ENCODE assay signal across 11 cellular contexts in genomic region chr17:19341641-19342610, GRCh38. TPM values are rescaled to one million over a fixed set of nuclear protein-coding genes. Genes with fewer than 3 reads are reported as not detected.
A peak's percentile ranks its signal among the peaks of the same experiment; 100 is the strongest.
DNase-seq lines count a peak whose midpoint lies in the region; ATAC-seq and TF ChIP-seq lines count a peak whose summit lies in the region.
"Had no signal": no experiment of that assay in that cellular context is flagged by ENCODE, and none has a peak within 500 bp of the region (broad histone marks: within the 10 kb centered on the region; RNA-seq: fewer than 3 reads in every experiment).

No MANE protein-coding gene starts in this region.

- peak overlapping the region; percentile 75 for H3K27ac Mint-ChIP-seq in progenitor cell of endocrine pancreas
- H3K27ac Mint-ChIP-seq: activated CD4-positive, alpha-beta T cell treated with anti-CD3 and anti-CD28 coated beads for 36 hours had no signal

- H3K4me3 ChIP-seq in DND-41 (ENCODE audit: low read depth in 1 of 2, low read length in 2 of 2): no peak overlapping the region
- H3K4me3 ChIP-seq in fibroblast of pulmonary artery (replicated peaks; ENCODE audit: low read depth, low read length): no peak overlapping the region
- no peak overlapping the region for H3K4me3 ChIP-seq in brain microvascular endothelial cell (ENCODE audit: low read depth, low read length)
- H3K4me3 ChIP-seq: heart right ventricle had no signal

- peaks cover 10% of the 10 kb centered on the region for H3K4me1 Mint-ChIP-seq in progenitor cell of endocrine pancreas (ENCODE audit: low read depth)
- H3K4me1 Mint-ChIP-seq: activated CD4-positive, alpha-beta T cell treated with anti-CD3 and anti-CD28 coated beads for 36 hours had no signal

- H3K27me3 ChIP-seq in DND-41 (ENCODE audit: insufficient read depth, low read length, poor library complexity): peaks cover 6% of the 10 kb centered on the region
- H3K27me3 ChIP-seq in brain microvascular endothelial cell (replicated peaks): no peaks in the 10 kb centered on the region
- H3K27me3 ChIP-seq: heart right ventricle had no signal

- H3K9me3 Mint-ChIP-seq in progenitor cell of endocrine pancreas (ENCODE audit: low read depth): no peaks in the 10 kb centered on the region

- H3K4me3 Mint-ChIP-seq in progenitor cell of endocrine pancreas (ENCODE audit: low read depth): no peak overlapping the region
- H3K4me3 Mint-ChIP-seq: activated CD4-positive, alpha-beta T cell treated with anti-CD3 and anti-CD28 coated beads for 36 hours had no signal

- H3K9ac ChIP-seq in DND-41 (ENCODE audit: low read depth, low read length): no peak overlapping the region

- TF ChIP-seq CTCF in DND-41 (IDR thresholded peaks at IDR 0.05; ENCODE audit: borderline replicate concordance, extremely low read depth, low read length, poor library complexity, severe bottlenecking) (no peak), fibroblast of pulmonary artery (IDR thresholded peaks at IDR 0.05; ENCODE audit: low read length, missing control alignments) (no peak), progenitor cell of endocrine pancreas (IDR thresholded peaks at IDR 0.05; ENCODE audit: unreplicated experiment) (no peak), brain microvascular endothelial cell (IDR thresholded peaks at IDR 0.05; ENCODE audit: low read depth, low read length, missing control alignments) (no peak)

- H3K79me2 ChIP-seq in DND-41 (ENCODE audit: insufficient read depth, low read length): no peaks in the 10 kb centered on the region

- H2AFZ ChIP-seq in DND-41 (ENCODE audit: low read depth, low read length): no peak overlapping the region

- peaks cover 42% of the 10 kb centered on the region for H4K20me1 ChIP-seq in DND-41 (ENCODE audit: insufficient read depth, low read length)

- no peaks in the 10 kb centered on the region for H3K4me1 ChIP-seq in DND-41 (ENCODE audit: insufficient read depth, low read length)

- no peak overlapping the region for H3K4me2 ChIP-seq in DND-41 (ENCODE audit: insufficient read depth, low read length)

- H3K27ac ChIP-seq in DND-41 (ENCODE audit: low read length) (no peak overlapping the region), brain microvascular endothelial cell (no peak overlapping the region)
- H3K27ac ChIP-seq: heart right ventricle had no signal

- H3K27me3 Mint-ChIP-seq in progenitor cell of endocrine pancreas: no peaks in the 10 kb centered on the region

- H3K36me3 ChIP-seq in DND-41 (ENCODE audit: insufficient read depth, low read length): no peaks in the 10 kb centered on the region
- H3K36me3 ChIP-seq in brain microvascular endothelial cell (replicated peaks): no peaks in the 10 kb centered on the region
- H3K36me3 ChIP-seq: heart right ventricle had no signal

- 0 out of 3 replicates have a peak, but pooled peaks have one; percentile 7 for ATAC-seq in DND-41 (ENCODE audit: insufficient read depth, low read depth)
- ATAC-seq in HG03520 (IDR thresholded peaks at IDR 0.05; ENCODE audit: unreplicated experiment): no peak
- ATAC-seq: activated CD4-positive, alpha-beta T cell treated with anti-CD3 and anti-CD28 coated beads for 36 hours had no signal

- in situ Hi-C loops in brain microvascular endothelial cell (cut with HindIII; ENCODE audit: low pct_ligation_motif_present, low sequenced_read_pairs): no loop called here

- no peaks in the 10 kb centered on the region for H3K9me3 ChIP-seq in DND-41 (ENCODE audit: insufficient read depth, low read length, severe bottlenecking)
- H3K9me3 ChIP-seq: heart right ventricle had no signal

- peaks cover 4% of the 10 kb centered on the region for H3K36me3 Mint-ChIP-seq in progenitor cell of endocrine pancreas (ENCODE audit: insufficient read depth)

- DNase-seq in DND-41 (no peak), NCI-H69 (lab: John Stamatoyannopoulos, UW) (peak; percentile 4), fibroblast of pulmonary artery (ENCODE audit: low read depth) (peak; percentile 37), progenitor cell of endocrine pancreas (ENCODE audit: low spot score, unreplicated experiment) (no peak), brain microvascular endothelial cell (no peak), SHP77 (lab: John Stamatoyannopoulos, UW) (no peak)
- DNase-seq: activated CD4-positive, alpha-beta T cell treated with anti-CD3 and anti-CD28 coated beads for 36 hours; activated naive CD4-positive, alpha-beta T cell treated with Interleukin-2 at 50 U/mL for 16 hours; heart right ventricle; NCI-H524 treated with DMSO at 0.1 percent for 48 hours had no signal

RNA-seq across cellular contexts. Expression of gene B9D1, which starts 20.6 kb away (rescaled TPM):
- 27.3 and 29.9 TPM in 2 replicates for total RNA-seq in progenitor cell of endocrine pancreas

RNA-seq across cellular contexts. Expression of gene MAPK7, which starts 36.4 kb away (rescaled TPM):
- 39.0 and 41.8 TPM in 2 replicates for total RNA-seq in progenitor cell of endocrine pancreas

RNA-seq across cellular contexts. Expression of gene MFAP4, which starts 45.1 kb away (rescaled TPM):
- 2.3 and 2.5 TPM in 2 replicates for total RNA-seq in progenitor cell of endocrine pancreas
- total RNA-seq: activated CD4-positive, alpha-beta T cell treated with anti-CD3 and anti-CD28 coated beads for 36 hours had no signal

Comparison
In these comparisons a context has a peak if more than half of its experiments do, and no peak if none do; other contexts are left out.
1. DNase-seq: peak in NCI-H69 (single experiment) and fibroblast of pulmonary artery (single experiment); none in DND-41 (single experiment), progenitor cell of endocrine pancreas (single experiment), brain microvascular endothelial cell (single experiment) and SHP77 (0 of 2).